Comparison of ENCODE assay signal across 23 cellular contexts in the genomic region with DNA sequence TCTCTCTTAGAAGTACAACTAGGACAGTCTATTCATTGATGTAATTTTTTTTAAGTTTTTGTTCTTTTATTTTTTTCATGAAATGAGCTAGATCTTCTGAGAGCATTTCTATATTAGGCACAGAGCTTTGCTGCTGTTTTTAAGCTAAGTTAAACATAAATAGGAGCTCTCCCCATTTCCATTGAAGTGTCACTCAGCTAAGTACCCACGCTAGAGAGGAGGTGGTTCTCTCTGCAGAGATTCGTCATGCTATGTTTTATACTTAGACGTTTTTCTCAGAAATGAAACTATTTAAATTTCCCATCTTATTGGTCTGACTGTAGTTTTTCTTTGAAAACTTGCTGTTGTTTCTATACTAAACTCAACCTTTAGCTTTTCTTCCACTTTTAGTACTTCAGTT.
DNase-seq lines count a peak whose midpoint lies in the region; ATAC-seq and TF ChIP-seq lines count a peak whose summit lies in the region.
"Had no signal": no experiment of that assay in that cellular context is flagged by ENCODE, and none has a peak within 500 bp of the region (broad histone marks: within the 10 kb centered on the region; RNA-seq: fewer than 3 reads in every experiment).

No MANE protein-coding gene starts in this region.

- H3K9me2 ChIP-seq in SU-DHL-6 (replicated peaks; ENCODE audit: insufficient read depth, low read length) = no peaks in the 10 kb centered on the region
- no peaks in the 10 kb centered on the region for H3K9me2 ChIP-seq in PC-3 (replicated peaks; ENCODE audit: low read length)

- H3K4me1 ChIP-seq in upper lobe of right lung (no peaks in the 10 kb centered on the region), PC-3 (ENCODE audit: insufficient read depth, low read length) (no peaks in the 10 kb centered on the region)
- H3K4me1 ChIP-seq: esophagus squamous epithelium, HAP-1, uterus had no signal

- DNase-seq in upper lobe of right lung = no peak
- no peak for DNase-seq in NCI-H2029 (lab: John Stamatoyannopoulos, UW)
- no peak for DNase-seq in PC-3
- DNase-seq: activated CD4-positive, CD25-positive, alpha-beta regulatory T cell treated with anti-CD3 and anti-CD28 coated beads, Interleukin-2, amount 50 U/mL, for 72 hours; activated naive CD4-positive, alpha-beta T cell treated with anti-CD3 and anti-CD28 coated beads, Interleukin-2, amount 10 ng/mL, durations not matched to agents 7 days and 5 days; endodermal cell; esophagus squamous epithelium; MM.1S; NCI-H226; NCI-H748 treated with DMSO at 0.1 percent for 48 hours; OCI-M1; SW 1271; uterus had no signal

- H3K79me2 ChIP-seq in SU-DHL-6 (ENCODE audit: insufficient read depth, low read length) (no peaks in the 10 kb centered on the region), PC-3 (ENCODE audit: low read length) (no peaks in the 10 kb centered on the region)

- H3K36me3 ChIP-seq in SU-DHL-6 (ENCODE audit: low read length) (no peaks in the 10 kb centered on the region), upper lobe of right lung (no peaks in the 10 kb centered on the region), PC-3 (ENCODE audit: low read depth, low read length) (no peaks in the 10 kb centered on the region)
- H3K36me3 ChIP-seq: esophagus squamous epithelium, gastroesophageal sphincter, HAP-1, uterus had no signal

- no peaks in the 10 kb centered on the region for H3K9me3 ChIP-seq in SU-DHL-6 (ENCODE audit: insufficient read depth, low read length)
- no peaks in the 10 kb centered on the region for H3K9me3 ChIP-seq in upper lobe of right lung
- H3K9me3 ChIP-seq in PC-3 (ENCODE audit: low read length) = no peaks in the 10 kb centered on the region
- H3K9me3 ChIP-seq: esophagus squamous epithelium, gastroesophageal sphincter, HAP-1, uterus had no signal

- POLR2A ChIA-PET in PC-3 (lab: Charles Lee; ENCODE audit: unreplicated experiment) = interaction anchor here (0.6 kb wide), 1 partner anchor 204 kb away, joined by 3 read pairs; no protein-coding TSS in a partner anchor

- CTCF ChIA-PET in PC-3 (lab: Charles Lee) = no interaction called here

- no peaks in the 10 kb centered on the region for H3F3A ChIP-seq in SU-DHL-6 (ENCODE audit: insufficient read depth)
- no peaks in the 10 kb centered on the region for H3F3A ChIP-seq in PC-3 (ENCODE audit: low read length, unreplicated experiment)

- peak overlapping the region; percentile 38 for H3K4me2 ChIP-seq in SU-DHL-6 (ENCODE audit: low read depth, low read length, poor library complexity, severe bottlenecking)
- H3K4me2 ChIP-seq in PC-3 (ENCODE audit: low read length) = no peak overlapping the region

- TF ChIP-seq CTCF in SU-DHL-6 (IDR thresholded peaks at IDR 0.05; ENCODE audit: insufficient read depth, low read length, poor library complexity, severe bottlenecking) (no peak), upper lobe of right lung (IDR thresholded peaks at IDR 0.05) (no peak), PC-3 (conservative IDR thresholded peaks at IDR 0.05; ENCODE audit: low read depth, low read length) (no peak)

- H3K4me3 ChIP-seq in SU-DHL-6 (ENCODE audit: insufficient read depth, low read length, poor library complexity, severe bottlenecking) (peak overlapping the region; percentile 4), upper lobe of right lung (no peak overlapping the region), PC-3 (ENCODE audit: low read length) (no peak overlapping the region)
- H3K4me3 ChIP-seq: coronary artery, esophagus squamous epithelium, gastroesophageal sphincter, HAP-1, K562, uterus had no signal

- ATAC-seq in GM18861 (IDR thresholded peaks at IDR 0.05; ENCODE audit: unreplicated experiment) (peak; percentile 45), GM19463 (IDR thresholded peaks at IDR 0.05; ENCODE audit: unreplicated experiment) (peak; percentile 82), HG02973 (IDR thresholded peaks at IDR 0.05; ENCODE audit: unreplicated experiment) (peak; percentile 50), GM19395 (IDR thresholded peaks at IDR 0.05; ENCODE audit: unreplicated experiment) (no peak), upper lobe of right lung (no peak), PC-3 (no peak)
- ATAC-seq: gastroesophageal sphincter, K562, Right ventricle myocardium inferior had no signal

- H4K20me1 ChIP-seq in SU-DHL-6 (ENCODE audit: low read depth, low read length) (no peaks in the 10 kb centered on the region), PC-3 (ENCODE audit: low read length) (no peaks in the 10 kb centered on the region)

- H3K27ac ChIP-seq in SU-DHL-6 (ENCODE audit: low read depth, low read length) (no peak overlapping the region), upper lobe of right lung (no peak overlapping the region), PC-3 (ENCODE audit: low read length) (no peak overlapping the region)
- H3K27ac ChIP-seq: coronary artery, esophagus squamous epithelium, gastroesophageal sphincter, uterus had no signal

- peak overlapping the region; percentile 74 for H2AFZ ChIP-seq in SU-DHL-6 (ENCODE audit: low read depth, low read length, severe bottlenecking)
- no peak overlapping the region for H2AFZ ChIP-seq in PC-3 (ENCODE audit: low read length)

- H3K9ac ChIP-seq in SU-DHL-6 (ENCODE audit: low read length) (no peak overlapping the region), PC-3 (ENCODE audit: low read length) (no peak overlapping the region)

- intact Hi-C loops in upper lobe of right lung (cut with DNase I) (no loop called here), PC-3 (cut with micrococcal nuclease) (no loop called here)

- H3K27me3 ChIP-seq in SU-DHL-6 (ENCODE audit: low read length) (no peaks in the 10 kb centered on the region), upper lobe of right lung (no peaks in the 10 kb centered on the region), PC-3 (ENCODE audit: low read length) (no peaks in the 10 kb centered on the region)
- H3K27me3 ChIP-seq: esophagus squamous epithelium, gastroesophageal sphincter, uterus had no signal

- BruUV-seq in PC-3 (replicated peaks; lab: Mats Ljungman, UMichigan) = no TSS peak

Comparison
In these comparisons a context has a peak if more than half of its experiments do, and no peak if none do; other contexts are left out.
1. ATAC-seq: peak in GM18861 (single experiment), GM19463 (single experiment) and HG02973 (single experiment); none in GM19395 (single experiment), upper lobe of right lung (single experiment) and PC-3 (single experiment).